In genomic region chr4:25767877-25768475, GRCh38 we compare ENCODE assay signal across 8 cellular contexts.
DNase-seq lines count a peak whose midpoint lies in the region; ATAC-seq and TF ChIP-seq lines count a peak whose summit lies in the region.

No MANE protein-coding gene starts in this region.

- no peaks in the 10 kb centered on the region for H3K36me3 Mint-ChIP-seq in HFFc6 (ENCODE audit: low read depth)
- peaks cover 17% of the 10 kb centered on the region for H3K36me3 Mint-ChIP-seq in activated naive CD8-positive, alpha-beta T cell treated with anti-CD3 and anti-CD28 coated beads, Interleukin-2, amount 10 ng/mL, durations not matched to agents 7 days and 5 days

- TF ChIP-seq CTCF in HFFc6 (IDR thresholded peaks at IDR 0.05) (peak; percentile 90), heart left ventricle (IDR thresholded peaks at IDR 0.05) (peak; percentile 64 to 87 (median 76)), psoas muscle (IDR thresholded peaks at IDR 0.05) (peak; percentile 70)

- no peaks in the 10 kb centered on the region; the same call in 1 of the 2 replicates for H3K27me3 Mint-ChIP-seq in HFFc6 (ENCODE audit: insufficient read depth)
- no peaks in the 10 kb centered on the region for H3K27me3 Mint-ChIP-seq in activated naive CD8-positive, alpha-beta T cell treated with anti-CD3 and anti-CD28 coated beads, Interleukin-2, amount 10 ng/mL, durations not matched to agents 7 days and 5 days

- H3K4me3 ChIP-seq in heart left ventricle (no peak overlapping the region), psoas muscle (no peak overlapping the region)

- no peaks in the 10 kb centered on the region for H3K9me3 Mint-ChIP-seq in HFFc6
- no peaks in the 10 kb centered on the region for H3K9me3 Mint-ChIP-seq in activated naive CD8-positive, alpha-beta T cell treated with anti-CD3 and anti-CD28 coated beads, Interleukin-2, amount 10 ng/mL, durations not matched to agents 7 days and 5 days

- H3K4me1 Mint-ChIP-seq in HFFc6 (ENCODE audit: low read depth) = peaks cover 26% of the 10 kb centered on the region
- H3K4me1 Mint-ChIP-seq in activated naive CD8-positive, alpha-beta T cell treated with anti-CD3 and anti-CD28 coated beads, Interleukin-2, amount 10 ng/mL, durations not matched to agents 7 days and 5 days = no peaks in the 10 kb centered on the region

- H3K27me3 ChIP-seq in heart left ventricle (no peaks in the 10 kb centered on the region), psoas muscle (ENCODE audit: insufficient read depth in 3 of 3, low read length in 2 of 3) (no peaks in the 10 kb centered on the region)

- H3K36me3 ChIP-seq in heart left ventricle (peaks cover 0 to 42% (median 5%) of the 10 kb centered on the region in 9 donors), psoas muscle (ENCODE audit: insufficient read depth in 1 of 2, low read depth in 1 of 2) (no peaks in the 10 kb centered on the region)

- intact Hi-C loops in heart left ventricle (cut with DNase I) = loop anchor here (1.0 to 10.0 kb wide), 4 partner anchors 325 to 793 kb away; no protein-coding TSS in a partner anchor
- intact Hi-C loops in psoas muscle (cut with DNase I) = loop anchor here in 1 of 2 donors (2.0 to 10.0 kb wide), 2 partner anchors 329 to 593 kb away; no protein-coding TSS in a partner anchor

- DNase-seq in DMS53 (lab: John Stamatoyannopoulos, UW) (peak; percentile 79), HFFc6 (peak; percentile 61), NCI-H2171 treated with DMSO at 0.1 percent for 48 hours (lab: John Stamatoyannopoulos, UW) (peak; percentile 50), heart left ventricle (peak in 4 of 5 donors; percentile 40 to 57 (median 52)), psoas muscle (peak in 1 of 2 donors; percentile 22)
- DNase-seq in activated naive CD8-positive, alpha-beta T cell treated with anti-CD3 and anti-CD28 coated beads, Interleukin-2, amount 10 ng/mL, durations not matched to agents 7 days and 5 days = no peak

- H3K4me3 Mint-ChIP-seq in HFFc6 = no peak overlapping the region
- H3K4me3 Mint-ChIP-seq in activated naive CD8-positive, alpha-beta T cell treated with anti-CD3 and anti-CD28 coated beads, Interleukin-2, amount 10 ng/mL, durations not matched to agents 7 days and 5 days = no peak overlapping the region

- TF ChIP-seq POLR2A in heart left ventricle (IDR thresholded peaks at IDR 0.05) = no peak

- H3K27ac ChIP-seq in heart left ventricle (no peak overlapping the region), psoas muscle (no peak overlapping the region)

- WGBS in heart left ventricle, 4 donors = 25 to 42% (median 38%) methylated on average over 5 of the region's 5 CpGs
- 21 to 33% (median 21%) methylated on average over 5 of the region's 5 CpGs for WGBS in psoas muscle, 3 donors

- POLR2A ChIA-PET in activated naive CD8-positive, alpha-beta T cell treated with anti-CD3 and anti-CD28 coated beads, Interleukin-2, amount 10 ng/mL, durations not matched to agents 7 days and 5 days (lab: Charles Lee) = no interaction called here

- peak; percentile 45 for ATAC-seq in activated naive CD8-positive, alpha-beta T cell treated with anti-CD3 and anti-CD28 coated beads, Interleukin-2, amount 10 ng/mL, durations not matched to agents 7 days and 5 days (ENCODE audit: low read depth)
- ATAC-seq in heart left ventricle = peak; percentile 73 to 92 (median 89)
- ATAC-seq in psoas muscle = peak; percentile 60 to 86 (median 74)
- ATAC-seq in HG03457 (IDR thresholded peaks at IDR 0.05; ENCODE audit: unreplicated experiment) = no peak
- ATAC-seq in HG02884 (IDR thresholded peaks at IDR 0.05; ENCODE audit: unreplicated experiment) = no peak

- no peak overlapping the region for H3K27ac Mint-ChIP-seq in HFFc6
- H3K27ac Mint-ChIP-seq in activated naive CD8-positive, alpha-beta T cell treated with anti-CD3 and anti-CD28 coated beads, Interleukin-2, amount 10 ng/mL, durations not matched to agents 7 days and 5 days = no peak overlapping the region

- H3K9me3 ChIP-seq in heart left ventricle = no peaks in the 10 kb centered on the region
- H3K9me3 ChIP-seq in psoas muscle = no peaks in the 10 kb centered on the region

- peaks cover 0 to 9% (median 0%) of the 10 kb centered on the region in 12 donors for H3K4me1 ChIP-seq in heart left ventricle
- H3K4me1 ChIP-seq in psoas muscle = no peaks in the 10 kb centered on the region

Comparison
In these comparisons a context has a peak if more than half of its experiments do, and no peak if none do; other contexts are left out.
1. ATAC-seq: peak in activated naive CD8-positive, alpha-beta T cell treated with anti-CD3 and anti-CD28 coated beads, Interleukin-2, amount 10 ng/mL, durations not matched to agents 7 days and 5 days (single experiment), heart left ventricle (4 of 4) and psoas muscle (4 of 4); none in HG03457 (single experiment) and HG02884 (single experiment).
2. Peak in every context shown above with its lines, with median percentiles within 50 percentile points of each other: CTCF ChIP-seq.